In the genomic region with DNA sequence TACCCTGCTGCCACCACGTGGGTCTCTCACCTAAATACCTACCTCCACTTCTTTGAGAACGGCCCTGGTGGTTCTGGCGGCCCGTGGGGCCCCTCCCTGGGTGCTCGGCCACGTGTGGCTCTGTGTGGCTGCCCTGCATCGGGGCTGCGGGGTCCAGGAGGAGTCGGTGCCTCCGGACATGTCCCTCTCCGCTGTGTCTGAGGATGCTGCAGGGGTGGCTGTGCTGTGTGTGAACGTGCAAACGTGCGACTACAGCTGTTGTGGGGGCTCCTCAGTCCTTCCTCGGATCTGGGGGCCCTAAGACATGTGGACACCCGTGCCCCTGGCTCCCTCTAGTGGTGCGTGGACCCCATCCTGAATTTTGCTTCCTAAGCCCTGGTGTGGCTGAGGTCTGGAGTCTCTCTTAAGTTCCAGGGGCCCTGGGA, we compare ENCODE assay signal across 8 cellular contexts.
A peak's percentile ranks its signal among the peaks of the same experiment; 100 is the strongest.
DNase-seq lines count a peak whose midpoint lies in the region; ATAC-seq, FAIRE-seq and TF ChIP-seq lines count a peak whose summit lies in the region.
"Had no signal": no experiment of that assay in that cellular context is flagged by ENCODE, and none has a peak within 500 bp of the region (broad histone marks: within the 10 kb centered on the region; RNA-seq: fewer than 3 reads in every experiment).

No MANE protein-coding gene starts in this region.

- no peak for FAIRE-seq in GM18507 (lab: Jason Lieb, UNC)

- no peak overlapping the region for H3K4me3 ChIP-seq in skeletal muscle tissue (ENCODE audit: low read length in 3 of 3)
- H3K4me3 ChIP-seq: SJSA1 had no signal

- H3K27me3 ChIP-seq in skeletal muscle tissue (ENCODE audit: control insufficient read depth in 3 of 3, insufficient read depth in 3 of 3, low read length in 3 of 3), result no peaks in the 10 kb centered on the region
- H3K27me3 ChIP-seq: SJSA1 had no signal

- TF ChIP-seq POLR2A in GM18505 (IDR thresholded peaks at IDR 0.05; ENCODE audit: borderline replicate concordance, extremely low read depth, insufficient read depth, insufficient read length), result no peak

- ATAC-seq in GM21825 (IDR thresholded peaks at IDR 0.05; ENCODE audit: unreplicated experiment), result no peak
- ATAC-seq in GM18505 (IDR thresholded peaks at IDR 0.05; ENCODE audit: unreplicated experiment), result no peak

- DNase-seq in GM18507 (ENCODE audit: extremely low spot score, insufficient read length, low read depth) (peak; percentile 7), NCI-H69 (lab: John Stamatoyannopoulos, UW) (peak; percentile 41), globus pallidus (ENCODE audit: low spot score) (peak; percentile 33), SHP77 (lab: John Stamatoyannopoulos, UW) (no peak)

- H3K9me3 ChIP-seq in skeletal muscle tissue (ENCODE audit: control insufficient read depth in 3 of 3, low read length in 3 of 3), result no peaks in the 10 kb centered on the region
- H3K9me3 ChIP-seq: SJSA1 had no signal

- H3K9ac ChIP-seq in skeletal muscle tissue (ENCODE audit: low read depth in 1 of 3, low read length in 3 of 3), result peak overlapping the region in 2 of 3 donors; percentile 35 to 58

- H3K36me3 ChIP-seq in skeletal muscle tissue (ENCODE audit: control insufficient read depth in 3 of 3, insufficient read depth in 3 of 3, low read length in 3 of 3), result no peaks in the 10 kb centered on the region
- H3K36me3 ChIP-seq: SJSA1 had no signal

- peaks cover 32 to 44% (median 43%) of the 10 kb centered on the region in 3 donors for H3K4me1 ChIP-seq in skeletal muscle tissue (ENCODE audit: control insufficient read depth in 3 of 3, insufficient read depth in 3 of 3, low read length in 3 of 3)

- H3K27ac ChIP-seq in skeletal muscle tissue (ENCODE audit: low read depth, low read length), result peak overlapping the region; percentile 91
- H3K27ac ChIP-seq: SJSA1 had no signal

Comparison
In these comparisons a context has a peak if more than half of its experiments do, and no peak if none do; other contexts are left out.
1. DNase-seq: peak in GM18507 (single experiment), NCI-H69 (single experiment) and globus pallidus (single experiment); none in SHP77 (0 of 2).